Comparison of ENCODE assay signal across 11 cellular contexts in genomic region chr10:79381804-79382221, GRCh38. TPM values are rescaled to one million over a fixed set of nuclear protein-coding genes. Genes with fewer than 3 reads are reported as not detected.
DNase-seq lines count a peak whose midpoint lies in the region; ATAC-seq and TF ChIP-seq lines count a peak whose summit lies in the region.
"Had no signal": no experiment of that assay in that cellular context is flagged by ENCODE, and none has a peak within 500 bp of the region (broad histone marks: within the 10 kb centered on the region; RNA-seq: fewer than 3 reads in every experiment).

No MANE protein-coding gene starts in this region.

- peaks cover 2% of the 10 kb centered on the region for H3K27me3 Mint-ChIP-seq in nephron progenitor cell (ENCODE audit: low read depth, poor library complexity)

- H3K4me1 Mint-ChIP-seq in nephron progenitor cell: peaks cover 17% of the 10 kb centered on the region

- no peak for TF ChIP-seq CTCF in AG10803 (conservative IDR thresholded peaks at IDR 0.05; ENCODE audit: low read length)
- no peak for TF ChIP-seq CTCF in fibroblast of the aortic adventitia (IDR thresholded peaks at IDR 0.05; ENCODE audit: insufficient read depth, low read length)
- no peak for TF ChIP-seq CTCF in nephron progenitor cell (IDR thresholded peaks at IDR 0.05)

- peaks cover 4% of the 10 kb centered on the region for H3K36me3 Mint-ChIP-seq in nephron progenitor cell (ENCODE audit: low read depth)

- ATAC-seq in GM18511 (IDR thresholded peaks at IDR 0.05; ENCODE audit: unreplicated experiment) (no peak), HG02642 (IDR thresholded peaks at IDR 0.05; ENCODE audit: poor library complexity, unreplicated experiment) (no peak), GM19035 (IDR thresholded peaks at IDR 0.05; ENCODE audit: unreplicated experiment) (no peak)

- DNase-seq in AG10803 (ENCODE audit: low read depth) (peak; percentile 87), NCI-H69 (lab: John Stamatoyannopoulos, UW) (peak; percentile 62), fibroblast of the aortic adventitia (ENCODE audit: low read depth) (peak; percentile 63), nephron progenitor cell (no peak), GF-D8 (lab: John Stamatoyannopoulos, UW) (no peak)
- DNase-seq: DMS79; effector memory CD4-positive, alpha-beta T cell; stimulated activated CD4-positive, alpha-beta T cell treated with anti-CD3 and anti-CD28 coated beads, Interleukin-1b, Interleukin-23, amount 100 ng/mL, for 48 hours had no signal

- H3K9me3 Mint-ChIP-seq in nephron progenitor cell: no peaks in the 10 kb centered on the region

- H3K27ac Mint-ChIP-seq in nephron progenitor cell: peak overlapping the region; percentile 60

- H3K4me3 Mint-ChIP-seq in nephron progenitor cell: no peak overlapping the region

- no peak overlapping the region for H3K4me3 ChIP-seq in AG10803 (ENCODE audit: low read length)
- no peak overlapping the region for H3K4me3 ChIP-seq in fibroblast of the aortic adventitia (ENCODE audit: low read depth, low read length)

RNA-seq across cellular contexts. Expression of gene PPIF, which starts 34.5 kb away (rescaled TPM):
- 29.6 and 36.1 TPM in 2 replicates for total RNA-seq in fibroblast of the aortic adventitia (ENCODE audit: low replicate concordance)

Comparison
In these comparisons a context has a peak if more than half of its experiments do, and no peak if none do; other contexts are left out.
1. DNase-seq: peak in AG10803 (single experiment), NCI-H69 (single experiment) and fibroblast of the aortic adventitia (single experiment); none in nephron progenitor cell (single experiment) and GF-D8 (single experiment).